In genomic region chr5:560792-561166, GRCh38 we compare ENCODE assay signal across 1 cellular context.
TF ChIP-seq lines count a peak whose summit lies in the region.

No MANE protein-coding gene starts in this region.

TF ChIP-seq in GM23338, 12 proteins besides CTCF, POLR2A, EP300 and RAD21 (continued from another document):
- TF ChIP-seq, protein P1, sequence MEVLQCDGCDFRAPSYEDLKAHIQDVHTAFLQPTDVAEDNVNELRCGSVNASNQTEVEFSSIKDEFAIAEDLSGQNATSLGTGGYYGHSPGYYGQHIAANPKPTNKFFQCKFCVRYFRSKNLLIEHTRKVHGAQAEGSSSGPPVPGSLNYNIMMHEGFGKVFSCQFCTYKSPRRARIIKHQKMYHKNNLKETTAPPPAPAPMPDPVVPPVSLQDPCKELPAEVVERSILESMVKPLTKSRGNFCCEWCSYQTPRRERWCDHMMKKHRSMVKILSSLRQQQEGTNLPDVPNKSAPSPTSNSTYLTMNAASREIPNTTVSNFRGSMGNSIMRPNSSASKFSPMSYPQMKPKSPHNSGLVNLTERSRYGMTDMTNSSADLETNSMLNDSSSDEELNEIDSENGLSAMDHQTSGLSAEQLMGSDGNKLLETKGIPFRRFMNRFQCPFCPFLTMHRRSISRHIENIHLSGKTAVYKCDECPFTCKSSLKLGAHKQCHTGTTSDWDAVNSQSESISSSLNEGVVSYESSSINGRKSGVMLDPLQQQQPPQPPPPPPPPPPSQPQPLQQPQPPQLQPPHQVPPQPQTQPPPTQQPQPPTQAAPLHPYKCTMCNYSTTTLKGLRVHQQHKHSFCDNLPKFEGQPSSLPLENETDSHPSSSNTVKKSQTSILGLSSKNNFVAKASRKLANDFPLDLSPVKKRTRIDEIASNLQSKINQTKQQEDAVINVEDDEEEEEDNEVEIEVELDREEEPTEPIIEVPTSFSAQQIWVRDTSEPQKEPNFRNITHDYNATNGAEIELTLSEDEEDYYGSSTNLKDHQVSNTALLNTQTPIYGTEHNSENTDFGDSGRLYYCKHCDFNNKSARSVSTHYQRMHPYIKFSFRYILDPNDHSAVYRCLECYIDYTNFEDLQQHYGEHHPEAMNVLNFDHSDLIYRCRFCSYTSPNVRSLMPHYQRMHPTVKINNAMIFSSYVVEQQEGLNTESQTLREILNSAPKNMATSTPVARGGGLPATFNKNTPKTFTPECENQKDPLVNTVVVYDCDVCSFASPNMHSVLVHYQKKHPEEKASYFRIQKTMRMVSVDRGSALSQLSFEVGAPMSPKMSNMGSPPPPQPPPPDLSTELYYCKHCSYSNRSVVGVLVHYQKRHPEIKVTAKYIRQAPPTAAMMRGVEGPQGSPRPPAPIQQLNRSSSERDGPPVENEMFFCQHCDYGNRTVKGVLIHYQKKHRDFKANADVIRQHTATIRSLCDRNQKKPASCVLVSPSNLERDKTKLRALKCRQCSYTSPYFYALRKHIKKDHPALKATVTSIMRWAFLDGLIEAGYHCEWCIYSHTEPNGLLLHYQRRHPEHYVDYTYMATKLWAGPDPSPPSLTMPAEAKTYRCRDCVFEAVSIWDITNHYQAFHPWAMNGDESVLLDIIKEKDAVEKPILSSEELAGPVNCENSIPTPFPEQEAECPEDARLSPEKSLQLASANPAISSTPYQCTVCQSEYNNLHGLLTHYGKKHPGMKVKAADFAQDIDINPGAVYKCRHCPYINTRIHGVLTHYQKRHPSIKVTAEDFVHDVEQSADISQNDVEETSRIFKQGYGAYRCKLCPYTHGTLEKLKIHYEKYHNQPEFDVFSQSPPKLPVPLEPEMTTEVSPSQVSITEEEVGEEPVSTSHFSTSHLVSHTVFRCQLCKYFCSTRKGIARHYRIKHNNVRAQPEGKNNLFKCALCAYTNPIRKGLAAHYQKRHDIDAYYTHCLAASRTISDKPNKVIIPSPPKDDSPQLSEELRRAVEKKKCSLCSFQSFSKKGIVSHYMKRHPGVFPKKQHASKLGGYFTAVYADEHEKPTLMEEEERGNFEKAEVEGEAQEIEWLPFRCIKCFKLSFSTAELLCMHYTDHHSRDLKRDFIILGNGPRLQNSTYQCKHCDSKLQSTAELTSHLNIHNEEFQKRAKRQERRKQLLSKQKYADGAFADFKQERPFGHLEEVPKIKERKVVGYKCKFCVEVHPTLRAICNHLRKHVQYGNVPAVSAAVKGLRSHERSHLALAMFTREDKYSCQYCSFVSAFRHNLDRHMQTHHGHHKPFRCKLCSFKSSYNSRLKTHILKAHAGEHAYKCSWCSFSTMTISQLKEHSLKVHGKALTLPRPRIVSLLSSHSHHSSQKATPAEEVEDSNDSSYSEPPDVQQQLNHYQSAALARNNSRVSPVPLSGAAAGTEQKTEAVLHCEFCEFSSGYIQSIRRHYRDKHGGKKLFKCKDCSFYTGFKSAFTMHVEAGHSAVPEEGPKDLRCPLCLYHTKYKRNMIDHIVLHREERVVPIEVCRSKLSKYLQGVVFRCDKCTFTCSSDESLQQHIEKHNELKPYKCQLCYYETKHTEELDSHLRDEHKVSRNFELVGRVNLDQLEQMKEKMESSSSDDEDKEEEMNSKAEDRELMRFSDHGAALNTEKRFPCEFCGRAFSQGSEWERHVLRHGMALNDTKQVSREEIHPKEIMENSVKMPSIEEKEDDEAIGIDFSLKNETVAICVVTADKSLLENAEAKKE (CRISPR knock-in tag; IDR thresholded peaks at IDR 0.05) = no peak
- no peak for TF ChIP-seq ZNF114 (CRISPR knock-in tag; IDR thresholded peaks at IDR 0.05)
